ENCODE assay signal across 34 cellular contexts in genomic region chr14:24102357-24103048, GRCh38. TPM values are rescaled to one million over a fixed set of nuclear protein-coding genes. Genes with fewer than 3 reads are reported as not detected.
"Had no signal": no experiment of that assay in that cellular context is flagged by ENCODE, and none has a peak within 500 bp of the region (broad histone marks: within the 10 kb centered on the region; RNA-seq: fewer than 3 reads in every experiment).

No MANE protein-coding gene starts in this region.

- H3K27me3 ChIP-seq: colonic mucosa, esophagus squamous epithelium, heart right ventricle, left lung, testis, tibial artery had no signal

- H3K9me3 ChIP-seq: colonic mucosa, esophagus squamous epithelium, heart right ventricle, left lung, mucosa of descending colon, neutrophil, testis, tibial artery had no signal

- H3K9me3 Mint-ChIP-seq: dendritic cell treated with granulocyte-macrophage colony-stimulating factor and Interleukin-4, amounts not matched to agents 40 ng/mL and 50 ng/mL, for 4 days; natural killer cell treated with Interleukin-12 subunit alpha and Interleukin-12 subunit beta and Interleukin-15 and Interleukin-18, amount 100 ng/mL, for 72 hours; neural crest cell; stimulated activated memory B cell treated with anti-CD40 and anti-IgM and Interleukin-4, amounts not matched to agents 10 μg/mL and 1 μg/mL and 100 μg/mL, for 72 hours; type B pancreatic cell had no signal

- H3K27me3 Mint-ChIP-seq: dendritic cell treated with granulocyte-macrophage colony-stimulating factor and Interleukin-4, amounts not matched to agents 40 ng/mL and 50 ng/mL, for 4 days; naive B cell; natural killer cell treated with Interleukin-12 subunit alpha and Interleukin-12 subunit beta and Interleukin-15 and Interleukin-18, amount 100 ng/mL, for 72 hours; progenitor cell of endocrine pancreas; stimulated activated memory B cell treated with anti-CD40 and anti-IgM and Interleukin-4, amounts not matched to agents 10 μg/mL and 1 μg/mL and 100 μg/mL, for 72 hours; type B pancreatic cell had no signal

- H3K36me3 ChIP-seq: neutrophil had no signal

- H3K27ac ChIP-seq: colonic mucosa, esophagus squamous epithelium, heart right ventricle, left lung, neutrophil, parathyroid adenoma, testis, tibial artery had no signal

- H3K4me1 ChIP-seq: colonic mucosa, testis, tibial artery had no signal

- H3K4me3 ChIP-seq: colonic mucosa, esophagus squamous epithelium, heart right ventricle, left lung, mucosa of descending colon, smooth muscle cell, testis, tibial artery had no signal

- H3K27ac Mint-ChIP-seq: dendritic cell treated with granulocyte-macrophage colony-stimulating factor and Interleukin-4, amounts not matched to agents 40 ng/mL and 50 ng/mL, for 4 days; endodermal cell; mesothelial cell of epicardium; natural killer cell treated with Interleukin-12 subunit alpha and Interleukin-12 subunit beta and Interleukin-15 and Interleukin-18, amount 100 ng/mL, for 72 hours; progenitor cell of endocrine pancreas; stimulated activated memory B cell treated with anti-CD40 and anti-IgM and Interleukin-4, amounts not matched to agents 10 μg/mL and 1 μg/mL and 100 μg/mL, for 72 hours had no signal

- DNase-seq: colonic mucosa; effector CD8-positive, alpha-beta T cell; endodermal cell; esophagus squamous epithelium; foreskin melanocyte; glutamatergic neuron; heart right ventricle; hippocampal formation; left cardiac atrium; mesenchymal stem cell; mucosa of descending colon; naive B cell; stimulated activated CD4-positive, alpha-beta T cell treated with anti-CD3 and anti-CD28 coated beads, Interleukin-4, amount 100 ng/mL, for 4 hours; stimulated activated naive CD8-positive, alpha-beta T cell treated with anti-CD3 and anti-CD28 coated beads, Interleukin-15, Interleukin-2, amounts not matched to agents 100 U/mL and 50 U/mL, for 24 hours; substantia nigra; testis; tibial artery had no signal

- H3K4me3 Mint-ChIP-seq: dendritic cell treated with granulocyte-macrophage colony-stimulating factor and Interleukin-4, amounts not matched to agents 40 ng/mL and 50 ng/mL, for 4 days; endodermal cell; mesothelial cell of epicardium; naive B cell; natural killer cell treated with Interleukin-12 subunit alpha and Interleukin-12 subunit beta and Interleukin-15 and Interleukin-18, amount 100 ng/mL, for 72 hours; neural crest cell; stimulated activated memory B cell treated with anti-CD40 and anti-IgM and Interleukin-4, amounts not matched to agents 10 μg/mL and 1 μg/mL and 100 μg/mL, for 72 hours; type B pancreatic cell had no signal

- H3K4me1 Mint-ChIP-seq: endodermal cell, mesothelial cell of epicardium had no signal

- ATAC-seq: heart right ventricle; left cardiac atrium; left lung; mucosa of descending colon; natural killer cell treated with Interleukin-12 subunit alpha and Interleukin-12 subunit beta and Interleukin-15 and Interleukin-18, amount 100 ng/mL, for 72 hours; sciatic nerve; stimulated activated memory B cell treated with anti-CD40 and anti-IgM and Interleukin-4, amounts not matched to agents 10 μg/mL and 1 μg/mL and 100 μg/mL, for 72 hours; stimulated activated naive CD8-positive, alpha-beta T cell treated with anti-CD3 and anti-CD28 coated beads, Interleukin-15, Interleukin-2, amounts not matched to agents 100 U/mL and 50 U/mL, for 24 hours had no signal

RNA-seq across cellular contexts. Expression of gene FITM1, which starts 28.0 kb away (rescaled TPM):
- total RNA-seq: endothelial cell of umbilical vein, epithelial cell of proximal tubule, kidney epithelial cell, smooth muscle cell had no signal

RNA-seq across cellular contexts. Expression of gene CPNE6, which starts 31.1 kb away (rescaled TPM):
- total RNA-seq: endodermal cell; endothelial cell of umbilical vein; epithelial cell of proximal tubule; esophagus squamous epithelium; kidney epithelial cell; left cardiac atrium; left lung; lung microvascular endothelial cell; mesothelial cell of epicardium; natural killer cell treated with Interleukin-12 subunit alpha and Interleukin-12 subunit beta and Interleukin-15 and Interleukin-18, amount 100 ng/mL, for 72 hours; neural crest cell; omental fat pad; progenitor cell of endocrine pancreas; sciatic nerve; smooth muscle cell had no signal
- polyA plus RNA-seq: endothelial cell of umbilical vein, heart right ventricle, smooth muscle cell had no signal
